In the genomic region with DNA sequence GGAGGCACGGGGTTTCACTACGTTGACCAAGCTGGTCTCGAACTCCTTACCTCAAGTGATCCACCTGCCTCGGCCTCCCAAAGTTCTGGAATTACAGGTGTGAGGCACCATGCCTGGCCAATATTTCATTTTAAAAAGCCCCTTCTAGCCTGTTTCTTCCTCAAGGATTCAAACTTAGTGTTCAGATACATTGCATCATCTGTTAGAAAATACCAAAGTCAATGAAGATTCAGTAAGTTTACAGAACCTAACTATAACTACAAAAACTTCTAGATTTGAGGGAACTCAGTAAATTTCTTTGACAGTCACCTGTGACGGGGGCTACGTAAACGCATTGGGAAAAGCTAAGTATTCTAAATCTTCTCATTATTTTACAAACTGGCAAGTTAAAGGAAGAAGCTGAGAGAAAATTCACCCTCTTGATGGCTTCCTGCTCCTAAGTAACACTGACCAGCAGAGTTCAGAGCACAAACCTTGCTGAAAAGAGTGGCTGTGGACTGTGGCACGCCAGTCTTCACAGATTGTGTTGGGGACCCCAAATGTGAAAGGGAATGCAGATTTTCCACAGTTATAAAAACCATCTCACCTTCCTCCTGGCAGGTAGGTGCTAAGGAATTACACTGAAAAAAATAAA, we compare ENCODE assay signal across 1 cellular context.
TF ChIP-seq lines count a peak whose summit lies in the region.

No MANE protein-coding gene starts in this region.

TF ChIP-seq in IMR-90, 13 proteins besides CTCF, POLR2A, EP300 and RAD21 (continued from another document):
- no peak for TF ChIP-seq ELK1 (IDR thresholded peaks at IDR 0.05; ENCODE audit: borderline replicate concordance, low read depth, low read length)
